25 cellular contexts compared by ENCODE assay signal in the genomic region with DNA sequence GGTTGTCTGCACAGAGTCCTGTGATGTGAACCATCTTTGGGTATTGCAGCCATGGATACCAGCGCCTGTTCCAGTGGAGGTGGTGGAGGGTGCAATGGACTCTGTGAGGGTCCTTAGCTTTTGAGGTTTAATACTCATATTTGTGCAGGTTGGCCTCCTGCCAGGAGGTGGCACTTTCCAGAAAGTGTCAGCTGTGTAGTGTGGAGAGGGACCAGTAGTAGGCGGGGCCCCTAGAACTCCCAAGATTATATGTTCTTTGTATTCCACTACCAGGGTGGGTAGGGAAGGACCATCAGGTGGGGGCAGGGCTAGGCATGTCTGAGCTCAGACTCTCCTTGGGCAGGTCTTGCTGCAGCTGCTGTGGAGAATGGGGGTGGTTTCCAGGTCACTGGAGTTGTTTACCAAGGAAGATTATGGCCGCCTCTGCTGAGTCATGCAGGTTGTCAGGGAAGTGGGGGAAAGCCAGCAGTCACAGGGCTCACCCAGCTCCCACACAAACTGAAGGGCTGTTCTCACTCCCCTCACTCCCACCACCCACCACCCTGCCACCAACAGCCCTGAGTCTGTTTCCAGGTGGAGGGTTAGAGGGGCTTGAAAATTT. TPM values are rescaled to one million over a fixed set of nuclear protein-coding genes. Genes with fewer than 3 reads are reported as not detected.
DNase-seq lines count a peak whose midpoint lies in the region; ATAC-seq, FAIRE-seq and TF ChIP-seq lines count a peak whose summit lies in the region.
"Had no signal": no experiment of that assay in that cellular context is flagged by ENCODE, and none has a peak within 500 bp of the region (broad histone marks: within the 10 kb centered on the region; RNA-seq: fewer than 3 reads in every experiment).

No MANE protein-coding gene starts in this region.

- intact Hi-C loops in HepG2 (cut with micrococcal nuclease; ENCODE audit: unreplicated experiment): no loop called here
- intact Hi-C loops in right lobe of liver (cut with DNase I): no loop called here
- intact Hi-C loops in PC-3 (cut with micrococcal nuclease): no loop called here
- intact Hi-C loops in aorta (cut with DNase I): no loop called here

- BruUV-seq in HepG2 (replicated peaks; lab: Mats Ljungman, UMichigan) (no TSS peak), PC-3 (replicated peaks; lab: Mats Ljungman, UMichigan) (no TSS peak)

- no peaks in the 10 kb centered on the region for H3K27me3 ChIP-seq in HepG2 (ENCODE audit: control insufficient read depth in 1 of 2, insufficient read depth in 2 of 2, low read length in 2 of 2)
- no peaks in the 10 kb centered on the region for H3K27me3 ChIP-seq in right lobe of liver
- H3K27me3 ChIP-seq in PC-3 (ENCODE audit: low read length): no peaks in the 10 kb centered on the region
- no peaks in the 10 kb centered on the region for H3K27me3 ChIP-seq in aorta (ENCODE audit: control insufficient read depth in 1 of 2, insufficient read depth in 2 of 2, low read length in 1 of 2)
- H3K27me3 ChIP-seq: adrenal gland, esophagus muscularis mucosa, hepatocyte had no signal

- H3K4me2 ChIP-seq in HepG2 (ENCODE audit: low read depth, low read length): no peak overlapping the region
- 0 out of 2 replicates have a peak overlapping the region, but pooled peaks have one; percentile 5 for H3K4me2 ChIP-seq in PC-3 (ENCODE audit: low read length)
- H3K4me2 ChIP-seq: hepatocyte had no signal

- H3K9me3 ChIP-seq in HepG2 (ENCODE audit: low read length) (peaks cover 6% of the 10 kb centered on the region), right lobe of liver (peaks cover 0 to 29% (median 15%) of the 10 kb centered on the region in 4 donors), PC-3 (ENCODE audit: low read length) (peaks cover 32% of the 10 kb centered on the region), aorta (ENCODE audit: control insufficient read depth, low read length) (peaks cover 12% of the 10 kb centered on the region)

- FAIRE-seq in HepG2 (lab: Jason Lieb, UNC): no peak

- H3K4me3 ChIP-seq in HepG2 (replicated peaks in 1 of 3; ENCODE audit: insufficient read depth in 1 of 3, low read depth in 2 of 3, low read length in 3 of 3) (no peak overlapping the region), right lobe of liver (no peak overlapping the region), PC-3 (ENCODE audit: low read length) (no peak overlapping the region), epithelial cell of esophagus (ENCODE audit: low read length) (no peak overlapping the region), aorta (ENCODE audit: low read length in 2 of 2) (no peak overlapping the region), coronary artery (no peak overlapping the region)
- H3K4me3 ChIP-seq: adrenal gland, esophagus muscularis mucosa, hepatocyte had no signal

- no peak for TF ChIP-seq RAD21 in HepG2 (CRISPR knock-in tag; IDR thresholded peaks at IDR 0.05)

- no peak overlapping the region for H2AFZ ChIP-seq in HepG2 (ENCODE audit: low read length)
- 0 out of 2 replicates have a peak overlapping the region, but pooled peaks have one; percentile 17 for H2AFZ ChIP-seq in PC-3 (ENCODE audit: low read length)
- H2AFZ ChIP-seq: hepatocyte had no signal

- no peak for TF ChIP-seq CTCF in HepG2 (CRISPR knock-in tag; IDR thresholded peaks at IDR 0.05)
- no peak for TF ChIP-seq CTCF in right lobe of liver (IDR thresholded peaks at IDR 0.05)
- no peak for TF ChIP-seq CTCF in PC-3 (conservative IDR thresholded peaks at IDR 0.05; ENCODE audit: low read depth, low read length)
- TF ChIP-seq CTCF in epithelial cell of esophagus (IDR thresholded peaks at IDR 0.05; ENCODE audit: insufficient read depth, low read depth, low read length, missing control alignments): no peak
- no peak for TF ChIP-seq CTCF in coronary artery (IDR thresholded peaks at IDR 0.05)

- WGBS in HepG2 (ENCODE audit: low lambda C conversion rate): 50% methylated on average over 2 of the region's 3 CpGs
- 100% methylated on average over 2 of the region's 3 CpGs for WGBS in right lobe of liver (ENCODE audit: insufficient coverage, low coverage, low lambda C conversion rate, missing lambda C conversion rate)
- 98 to 99% methylated on average over 3 of the region's 3 CpGs for WGBS in aorta, 2 donors

- TF ChIP-seq EP300 in HepG2 (IDR thresholded peaks at IDR 0.05; ENCODE audit: low read depth in 2 of 2, low read length in 2 of 2) (no peak), HepG2 (CRISPR knock-in tag; IDR thresholded peaks at IDR 0.05; ENCODE audit: borderline replicate concordance) (no peak)

- H3K27ac ChIP-seq in HepG2 (ENCODE audit: extremely low read length, insufficient read depth, low read length): no peak overlapping the region
- H3K27ac ChIP-seq in right lobe of liver: no peak overlapping the region
- peak overlapping the region; percentile 17; the same call in 1 of the 2 replicates for H3K27ac ChIP-seq in PC-3 (ENCODE audit: low read length)
- no peak overlapping the region for H3K27ac ChIP-seq in aorta (ENCODE audit: low read depth in 1 of 2, low read length in 2 of 2)
- H3K27ac ChIP-seq in coronary artery: no peak overlapping the region
- H3K27ac ChIP-seq: adrenal gland, esophagus muscularis mucosa, hepatocyte had no signal

- CTCF ChIA-PET in HepG2 (lab: Yijun Ruan, JAX; ENCODE audit: low intra/inter-chr PET ratio, low total read pairs) (no interaction called here), PC-3 (lab: Charles Lee) (interaction anchor here (0.6 kb wide), 1 partner anchor 17 kb away, joined by 3 read pairs; no protein-coding TSS in a partner anchor)

- DNase-seq in HepG2 (ENCODE audit: low spot score) (no peak), right lobe of liver (no peak), PC-3 (peak; percentile 63), epithelial cell of esophagus (ENCODE audit: low read depth) (peak; percentile 11), aorta (peak; percentile 23 to 43), coronary artery (ENCODE audit: low spot score) (no peak)
- no peak for DNase-seq in activated CD4-positive, CD25-positive, alpha-beta regulatory T cell (lab: John Stamatoyannopoulos, UW)
- DNase-seq: activated CD4-positive, CD25-positive, alpha-beta regulatory T cell treated with anti-CD3 and anti-CD28 coated beads, Interleukin-2, amount 50 U/mL, for 72 hours; activated naive CD4-positive, alpha-beta T cell treated with anti-CD3 and anti-CD28 coated beads for 36 hours; activated T-cell treated with anti-CD3 and anti-CD28 coated beads, Interleukin-2, amount 50 U/mL, for 1 hour; adrenal gland; effector memory CD4-positive, alpha-beta T cell; foreskin melanocyte; H9; KG1; mesenchymal stem cell; NCI-H1417 treated with DMSO at 0.1 percent for 48 hours; NCI-H510A treated with DMSO at 0.1 percent for 48 hours; stimulated activated CD4-positive, alpha-beta T cell treated with anti-CD3 and anti-CD28 coated beads, Interleukin-4, amount 100 ng/mL, for 4 hours; substantia nigra; T-cell had no signal

- no peaks in the 10 kb centered on the region for H4K20me1 ChIP-seq in HepG2 (ENCODE audit: insufficient read depth, low read length)
- no peaks in the 10 kb centered on the region for H4K20me1 ChIP-seq in PC-3 (ENCODE audit: low read length)

- TF ChIP-seq POLR2A in HepG2 (IDR thresholded peaks at IDR 0.05; ENCODE audit: insufficient read depth in 1 of 2, low read depth in 2 of 2, low read length in 2 of 2): no peak
- TF ChIP-seq POLR2A in right lobe of liver (IDR thresholded peaks at IDR 0.05): no peak

- in situ Hi-C loops in HepG2 (cut with HindIII; ENCODE audit: extremely low pct_ligation_motif_present, low pct_unique_long_range_greater_than_20kb): no loop called here

- no peaks in the 10 kb centered on the region for H3K9me2 ChIP-seq in PC-3 (replicated peaks; ENCODE audit: low read length)

- H3K4me1 ChIP-seq in HepG2 (ENCODE audit: insufficient read depth, low read length) (no peaks in the 10 kb centered on the region), right lobe of liver (no peaks in the 10 kb centered on the region), PC-3 (ENCODE audit: insufficient read depth, low read length) (peaks cover 6% of the 10 kb centered on the region; the same call in 1 of the 2 replicates), aorta (ENCODE audit: control insufficient read depth in 1 of 2, insufficient read depth in 2 of 2, low read length in 2 of 2) (no peaks in the 10 kb centered on the region)
- H3K4me1 ChIP-seq: adrenal gland, esophagus muscularis mucosa had no signal

- H3K9ac ChIP-seq in HepG2 (ENCODE audit: insufficient read depth, low read depth, low read length): no peak overlapping the region
- H3K9ac ChIP-seq in PC-3 (ENCODE audit: low read length): peak overlapping the region; percentile 5; the same call in 1 of the 2 replicates

- H3F3A ChIP-seq in PC-3 (ENCODE audit: low read length, unreplicated experiment): no peaks in the 10 kb centered on the region

- H3K36me3 ChIP-seq in HepG2 (replicated peaks in 1 of 2; ENCODE audit: control insufficient read depth in 1 of 2, insufficient read depth in 2 of 2, low read length in 2 of 2) (no peaks in the 10 kb centered on the region), right lobe of liver (peaks cover 0 to 3% (median 0%) of the 10 kb centered on the region in 4 donors), PC-3 (ENCODE audit: low read depth, low read length) (peaks cover 9% of the 10 kb centered on the region; the same call in 1 of the 2 replicates), aorta (ENCODE audit: control insufficient read depth in 1 of 2, insufficient read depth in 2 of 2, low read length in 1 of 2) (peaks cover 0 to 2% of the 10 kb centered on the region in 2 donors)
- H3K36me3 ChIP-seq: adrenal gland had no signal

- ATAC-seq in HepG2 (no peak), right lobe of liver (no peak), PC-3 (peak; percentile 27; the same call in 1 of the 2 replicates), aorta (ENCODE audit: low FRiP score) (no peak), GM21737 (IDR thresholded peaks at IDR 0.05; ENCODE audit: unreplicated experiment) (no peak)
- ATAC-seq: stimulated activated memory B cell treated with anti-CD40 and anti-IgM and Interleukin-4, amounts not matched to agents 10 μg/mL and 1 μg/mL and 100 μg/mL, for 72 hours; T-cell had no signal

- POLR2A ChIA-PET in HepG2 (lab: Yijun Ruan, JAX) (no interaction called here), PC-3 (lab: Charles Lee; ENCODE audit: unreplicated experiment) (no interaction called here)

- H3K79me2 ChIP-seq in HepG2 (ENCODE audit: insufficient read depth, low read length) (no peaks in the 10 kb centered on the region), PC-3 (ENCODE audit: low read length) (no peaks in the 10 kb centered on the region)
- H3K79me2 ChIP-seq: hepatocyte had no signal

RNA-seq across cellular contexts. Expression of a gene that starts 31.2 kb away (rescaled TPM):
- total RNA-seq in HepG2 (2016; rRNA removed; fragmentation: Illumina TruSeq; extraction: Trizol) (7.6 and 9.9 TPM in 2 replicates), right lobe of liver (1 to 10 TPM; 2.4 to 4.8 (median 3.0) TPM), PC-3 (2014; rRNA removed) (22.6 and 25.3 TPM in 2 replicates), aorta (1 to 10 TPM; 7.2 to 9.7 TPM)
- 0.40 and 0.53 TPM in 2 replicates for total RNA-seq in HepG2 (2016; cell fraction: cytosol; rRNA removed; fragmentation: Illumina TruSeq; extraction: Trizol; ENCODE audit: low read depth)
- 7.4 and 9.3 TPM in 2 replicates for total RNA-seq in HepG2 (2016; cell fraction: insoluble cytoplasmic fraction; rRNA removed; fragmentation: Illumina TruSeq; extraction: Trizol)
- total RNA-seq in HepG2 (2016; cell fraction: membrane; rRNA removed; fragmentation: Illumina TruSeq; extraction: Trizol): 1.8 and 2.4 TPM in 2 replicates
- 15.2 and 18.3 TPM in 2 replicates for total RNA-seq in HepG2 (2016; cell fraction: nucleus; rRNA removed; fragmentation: Illumina TruSeq; extraction: Trizol)
- polyA plus RNA-seq in HepG2 (2011; rRNA removed) (1.6 and 2.0 TPM in 2 replicates), aorta (1 to 10 TPM; 1.8 to 2.8 TPM)
- 0.75 and 0.87 TPM in 2 replicates for polyA plus RNA-seq in HepG2 (2011; cell fraction: cytosol; rRNA removed)
- 1.7 and 1.9 TPM in 2 replicates for polyA plus RNA-seq in HepG2 (2011; cell fraction: nucleus; rRNA removed)
- polyA plus RNA-seq in HepG2 (2012): 1.9 and 2.2 TPM in 2 replicates
- polyA plus RNA-seq in HepG2 (2016; cell fraction: cytosol; fragmentation: Illumina TruSeq; extraction: Trizol; ENCODE audit: low read depth): 0.10 and 0.26 TPM in 2 replicates
- polyA plus RNA-seq in HepG2 (2016; cell fraction: insoluble cytoplasmic fraction; fragmentation: Illumina TruSeq; extraction: Trizol; ENCODE audit: low read depth): 4.4 and 4.6 TPM in 2 replicates
- 0.60 and 0.65 TPM in 2 replicates for polyA plus RNA-seq in HepG2 (2016; cell fraction: membrane; fragmentation: Illumina TruSeq; extraction: Trizol; ENCODE audit: low read depth)
- 5.9 and 6.2 TPM in 2 replicates for polyA plus RNA-seq in HepG2 (2016; cell fraction: nucleus; fragmentation: Illumina TruSeq; extraction: Trizol; ENCODE audit: insufficient read depth, low read depth)
- 11.3 and 20.7 TPM in 2 replicates for polyA minus RNA-seq in HepG2 (2011; rRNA and poly(A)+ RNA removed; ENCODE audit: low replicate concordance)
- 3.2 and 5.0 TPM in 2 replicates for polyA minus RNA-seq in HepG2 (2011; cell fraction: cytosol; rRNA and poly(A)+ RNA removed)
- 31.5 and 33.5 TPM in 2 replicates for polyA minus RNA-seq in HepG2 (2011; cell fraction: nucleus; rRNA and poly(A)+ RNA removed)

Comparison
In these comparisons a context has a peak if more than half of its experiments do, and no peak if none do; other contexts are left out.
1. DNase-seq: peak in PC-3 (single experiment), epithelial cell of esophagus (single experiment) and aorta (2 of 2); none in HepG2 (single experiment), right lobe of liver (0 of 3), activated CD4-positive, CD25-positive, alpha-beta regulatory T cell (0 of 4) and coronary artery (single experiment).